In genomic region chr2:152624805-152625204, GRCh38 we compare ENCODE assay signal across 28 cellular contexts.
"Had no signal": no experiment of that assay in that cellular context is flagged by ENCODE, and none has a peak within 500 bp of the region (broad histone marks: within the 10 kb centered on the region; RNA-seq: fewer than 3 reads in every experiment).

No MANE protein-coding gene starts in this region.

- H3K4me1 ChIP-seq: colonic mucosa, neural progenitor cell, suprapubic skin had no signal

- H3K4me3 Mint-ChIP-seq: activated CD4-positive, alpha-beta memory T cell treated with anti-CD3 and anti-CD28 coated beads, Interleukin-2, amount 10 ng/mL, durations not matched to agents 7 days and 5 days; activated CD4-positive, alpha-beta T cell treated with anti-CD3 and anti-CD28 coated beads, Interleukin-2, amount 10 ng/mL, durations not matched to agents 7 days and 5 days; activated T-cell treated with anti-CD3 and anti-CD28 coated beads, Interleukin-2, amount 50 U/mL, for 24 hours; effector memory CD8-positive, alpha-beta T cell; immature natural killer cell; naive thymus-derived CD4-positive, alpha-beta T cell; neural progenitor cell; T-helper 1 cell treated with Interleukin-12 subunit alpha and Interleukin-12 subunit beta and Interleukin-4 antibody, amounts not matched to agents 30 μg/mL and 1 μg/mL, for 36 hours; WTC11 had no signal

- FAIRE-seq: bronchial epithelial cell, TTC549 had no signal

- H3K36me3 Mint-ChIP-seq: immature natural killer cell; naive thymus-derived CD4-positive, alpha-beta T cell had no signal

- H3K4me3 ChIP-seq: colonic mucosa, esophagus muscularis mucosa, gastroesophageal sphincter, neural progenitor cell, spleen, suprapubic skin, tibial artery had no signal

- H3K9me3 Mint-ChIP-seq: activated CD4-positive, alpha-beta memory T cell treated with anti-CD3 and anti-CD28 coated beads, Interleukin-2, amount 10 ng/mL, durations not matched to agents 7 days and 5 days; activated CD4-positive, alpha-beta T cell treated with anti-CD3 and anti-CD28 coated beads, Interleukin-2, amount 10 ng/mL, durations not matched to agents 7 days and 5 days; activated T-cell treated with anti-CD3 and anti-CD28 coated beads, Interleukin-2, amount 50 U/mL, for 24 hours; effector memory CD8-positive, alpha-beta T cell; immature natural killer cell; naive thymus-derived CD4-positive, alpha-beta T cell; neural progenitor cell; T-helper 1 cell treated with Interleukin-12 subunit alpha and Interleukin-12 subunit beta and Interleukin-4 antibody, amounts not matched to agents 30 μg/mL and 1 μg/mL, for 36 hours; WTC11 had no signal

- H3K4me2 ChIP-seq: neural progenitor cell had no signal

- H3K4me1 Mint-ChIP-seq: neural progenitor cell, WTC11 had no signal

- H2AFZ ChIP-seq: neural progenitor cell had no signal

- H3K27ac Mint-ChIP-seq: activated CD4-positive, alpha-beta memory T cell treated with anti-CD3 and anti-CD28 coated beads, Interleukin-2, amount 10 ng/mL, durations not matched to agents 7 days and 5 days; activated CD4-positive, alpha-beta T cell treated with anti-CD3 and anti-CD28 coated beads, Interleukin-2, amount 10 ng/mL, durations not matched to agents 7 days and 5 days; activated T-cell treated with anti-CD3 and anti-CD28 coated beads, Interleukin-2, amount 50 U/mL, for 24 hours; effector memory CD8-positive, alpha-beta T cell; immature natural killer cell; naive thymus-derived CD4-positive, alpha-beta T cell; neural progenitor cell; T-helper 1 cell treated with Interleukin-12 subunit alpha and Interleukin-12 subunit beta and Interleukin-4 antibody, amounts not matched to agents 30 μg/mL and 1 μg/mL, for 36 hours; WTC11 had no signal

- H3K9me3 ChIP-seq: colonic mucosa, esophagus muscularis mucosa, gastroesophageal sphincter, spleen, suprapubic skin, tibial artery had no signal

- DNase-seq: activated CD4-positive, alpha-beta memory T cell treated with anti-CD3 and anti-CD28 coated beads, Interleukin-2, amount 10 ng/mL, durations not matched to agents 7 days and 5 days; activated CD4-positive, alpha-beta T cell treated with anti-CD3 and anti-CD28 coated beads for 1 hour; activated CD4-positive, alpha-beta T cell treated with anti-CD3 and anti-CD28 coated beads, Interleukin-2, amount 10 ng/mL, durations not matched to agents 7 days and 5 days; activated CD8-positive, alpha-beta memory T cell treated with anti-CD3 and anti-CD28 coated beads, Interleukin-2, amount 50 U/mL, for 48 hours; activated gamma-delta T cell; activated naive CD4-positive, alpha-beta T cell treated with anti-CD3 and anti-CD28 coated beads, Interleukin-2, amount 50 U/mL, for 16 hours; activated T-cell treated with anti-CD3 and anti-CD28 coated beads, Interleukin-2, amount 50 U/mL, for 24 hours; colonic mucosa; effector memory CD8-positive, alpha-beta T cell; hypothalamus; immature natural killer cell; midbrain; naive thymus-derived CD4-positive, alpha-beta T cell; occipital lobe; right cardiac atrium; spleen; stimulated activated naive CD4-positive, alpha-beta T cell; SW 1271; T-helper 9 cell; tibial artery had no signal

- H3K27me3 ChIP-seq: colonic mucosa, esophagus muscularis mucosa, gastroesophageal sphincter, neural progenitor cell, spleen, suprapubic skin, tibial artery had no signal

- H3K9ac ChIP-seq: neural progenitor cell had no signal

- H3K36me3 ChIP-seq: colonic mucosa, neural progenitor cell had no signal

- ATAC-seq: effector memory CD8-positive, alpha-beta T cell; gastroesophageal sphincter; naive thymus-derived CD4-positive, alpha-beta T cell; right cardiac atrium; WTC11 had no signal

- H3K27ac ChIP-seq: colonic mucosa, esophagus muscularis mucosa, gastroesophageal sphincter, neural progenitor cell, suprapubic skin, tibial artery had no signal
